17 cellular contexts compared by ENCODE assay signal in the genomic region with DNA sequence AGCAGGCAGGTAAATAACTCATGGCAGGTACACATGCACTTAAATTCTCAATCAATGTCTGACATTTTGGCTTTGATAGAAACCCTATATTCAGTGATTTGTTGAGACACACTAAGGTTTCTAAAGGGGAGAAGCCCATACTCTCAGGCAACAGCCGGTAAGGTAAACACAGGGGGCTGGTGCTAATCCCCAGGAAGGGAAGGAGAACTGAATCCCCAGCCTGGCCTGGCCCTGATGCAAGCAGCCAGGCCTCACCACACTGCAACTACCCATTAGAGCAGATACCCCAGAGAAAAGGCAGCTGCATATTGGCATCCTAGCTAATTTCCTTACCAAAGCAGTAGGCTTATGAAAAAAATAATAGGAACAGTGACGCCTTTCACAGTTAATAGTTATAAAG.
DNase-seq lines count a peak whose midpoint lies in the region; TF ChIP-seq lines count a peak whose summit lies in the region.
"Had no signal": no experiment of that assay in that cellular context is flagged by ENCODE, and none has a peak within 500 bp of the region (broad histone marks: within the 10 kb centered on the region; RNA-seq: fewer than 3 reads in every experiment).

No MANE protein-coding gene starts in this region.

- no peaks in the 10 kb centered on the region for H3K27me3 ChIP-seq in WERI-Rb-1 (ENCODE audit: insufficient read depth, low read depth, severe bottlenecking)
- H3K27me3 ChIP-seq in testis = no peaks in the 10 kb centered on the region
- H3K27me3 ChIP-seq in spleen (replicated peaks in 1 of 7) = no peaks in the 10 kb centered on the region

- H3K27ac Mint-ChIP-seq in progenitor cell of endocrine pancreas = peak overlapping the region; percentile 62
- H3K27ac Mint-ChIP-seq: CD4-positive, alpha-beta T cell; IgD-negative memory B cell had no signal

- H3K9me3 ChIP-seq in WERI-Rb-1 (ENCODE audit: severe bottlenecking) = no peaks in the 10 kb centered on the region
- no peaks in the 10 kb centered on the region for H3K9me3 ChIP-seq in testis
- H3K9me3 ChIP-seq in spleen = peaks cover 0 to 15% (median 0%) of the 10 kb centered on the region in 8 donors
- H3K9me3 ChIP-seq: A549, Caco-2 had no signal

- H3K4me1 ChIP-seq in testis (no peaks in the 10 kb centered on the region), spleen (no peaks in the 10 kb centered on the region)
- H3K4me1 ChIP-seq: A549, Caco-2 had no signal

- H3K4me3 ChIP-seq in WERI-Rb-1 (ENCODE audit: low read depth, low read length) (no peak overlapping the region), testis (no peak overlapping the region), spleen (no peak overlapping the region)
- H3K4me3 ChIP-seq: A549 had no signal

- peaks cover 1% of the 10 kb centered on the region for H3K36me3 Mint-ChIP-seq in progenitor cell of endocrine pancreas (ENCODE audit: insufficient read depth)
- H3K36me3 Mint-ChIP-seq: IgD-negative memory B cell had no signal

- WGBS in testis, 2 donors = 61 to 69% methylated on average over 2 of the region's 2 CpGs
- WGBS in spleen, 5 donors = 70 to 88% (median 81%) methylated on average over 1 to 2 of the region's 2 CpGs

- TF ChIP-seq POLR2A in testis (IDR thresholded peaks at IDR 0.05) (no peak), spleen (IDR thresholded peaks at IDR 0.05) (no peak)

- no peaks in the 10 kb centered on the region for H3K27me3 Mint-ChIP-seq in progenitor cell of endocrine pancreas
- H3K27me3 Mint-ChIP-seq: CD4-positive, alpha-beta T cell; IgD-negative memory B cell had no signal

- H3K4me1 Mint-ChIP-seq in progenitor cell of endocrine pancreas (ENCODE audit: low read depth) = no peaks in the 10 kb centered on the region
- H3K4me1 Mint-ChIP-seq: IgD-negative memory B cell had no signal

- H3K4me3 Mint-ChIP-seq in progenitor cell of endocrine pancreas (ENCODE audit: low read depth) = no peak overlapping the region
- H3K4me3 Mint-ChIP-seq: CD4-positive, alpha-beta T cell; IgD-negative memory B cell had no signal

- peaks cover 3% of the 10 kb centered on the region for H3K9me3 Mint-ChIP-seq in progenitor cell of endocrine pancreas (ENCODE audit: low read depth)

- no peak overlapping the region for H3K27ac ChIP-seq in WERI-Rb-1
- H3K27ac ChIP-seq in testis = no peak overlapping the region
- no peak overlapping the region for H3K27ac ChIP-seq in spleen
- H3K27ac ChIP-seq: 22Rv1, A549, C4-2B had no signal

- no peaks in the 10 kb centered on the region for H3K36me3 ChIP-seq in WERI-Rb-1
- no peaks in the 10 kb centered on the region for H3K36me3 ChIP-seq in testis (ENCODE audit: low read depth, missing control alignments)
- no peaks in the 10 kb centered on the region for H3K36me3 ChIP-seq in spleen

- intact Hi-C loops in testis (cut with DNase I; ENCODE audit: low total_unique reads) (no loop called here), spleen (cut with DNase I; ENCODE audit: low total_unique reads) (no loop called here)

- peak; percentile 27 for DNase-seq in NCI-H82 (lab: John Stamatoyannopoulos, UW)
- DNase-seq in NCI-H82 treated with DMSO at 0.1 percent for 48 hours (lab: John Stamatoyannopoulos, UW; ENCODE audit: unreplicated experiment) = no peak
- peak; percentile 18 for DNase-seq in WERI-Rb-1
- DNase-seq in iPS-NIHi11 (ENCODE audit: low spot score) = peak; percentile 29
- DNase-seq in progenitor cell of endocrine pancreas (ENCODE audit: low spot score, unreplicated experiment) = no peak
- DNase-seq in testis = no peak
- DNase-seq in germinal center (ENCODE audit: low spot score) = no peak
- no peak for DNase-seq in spleen
- DNase-seq: AML-193; Caco-2; CD4-positive, alpha-beta T cell; GDM1; HCEC 1CT had no signal

- no peak for TF ChIP-seq CTCF in WERI-Rb-1 (IDR thresholded peaks at IDR 0.05; ENCODE audit: low read depth, low read length)
- no peak for TF ChIP-seq CTCF in progenitor cell of endocrine pancreas (IDR thresholded peaks at IDR 0.05; ENCODE audit: unreplicated experiment)
- TF ChIP-seq CTCF in testis (IDR thresholded peaks at IDR 0.05) = no peak
- TF ChIP-seq CTCF in spleen (IDR thresholded peaks at IDR 0.05 in 8 of 11, conservative IDR thresholded peaks at IDR 0.05 in 3 of 11) = no peak

Comparison
In these comparisons a context has a peak if more than half of its experiments do, and no peak if none do; other contexts are left out.
1. DNase-seq: peak in NCI-H82 (single experiment), WERI-Rb-1 (single experiment) and iPS-NIHi11 (single experiment); none in NCI-H82 treated with DMSO at 0.1 percent for 48 hours (single experiment), progenitor cell of endocrine pancreas (single experiment), testis (single experiment), germinal center (single experiment) and spleen (single experiment).